Comparison of ENCODE assay signal across 8 cellular contexts in the genomic region with DNA sequence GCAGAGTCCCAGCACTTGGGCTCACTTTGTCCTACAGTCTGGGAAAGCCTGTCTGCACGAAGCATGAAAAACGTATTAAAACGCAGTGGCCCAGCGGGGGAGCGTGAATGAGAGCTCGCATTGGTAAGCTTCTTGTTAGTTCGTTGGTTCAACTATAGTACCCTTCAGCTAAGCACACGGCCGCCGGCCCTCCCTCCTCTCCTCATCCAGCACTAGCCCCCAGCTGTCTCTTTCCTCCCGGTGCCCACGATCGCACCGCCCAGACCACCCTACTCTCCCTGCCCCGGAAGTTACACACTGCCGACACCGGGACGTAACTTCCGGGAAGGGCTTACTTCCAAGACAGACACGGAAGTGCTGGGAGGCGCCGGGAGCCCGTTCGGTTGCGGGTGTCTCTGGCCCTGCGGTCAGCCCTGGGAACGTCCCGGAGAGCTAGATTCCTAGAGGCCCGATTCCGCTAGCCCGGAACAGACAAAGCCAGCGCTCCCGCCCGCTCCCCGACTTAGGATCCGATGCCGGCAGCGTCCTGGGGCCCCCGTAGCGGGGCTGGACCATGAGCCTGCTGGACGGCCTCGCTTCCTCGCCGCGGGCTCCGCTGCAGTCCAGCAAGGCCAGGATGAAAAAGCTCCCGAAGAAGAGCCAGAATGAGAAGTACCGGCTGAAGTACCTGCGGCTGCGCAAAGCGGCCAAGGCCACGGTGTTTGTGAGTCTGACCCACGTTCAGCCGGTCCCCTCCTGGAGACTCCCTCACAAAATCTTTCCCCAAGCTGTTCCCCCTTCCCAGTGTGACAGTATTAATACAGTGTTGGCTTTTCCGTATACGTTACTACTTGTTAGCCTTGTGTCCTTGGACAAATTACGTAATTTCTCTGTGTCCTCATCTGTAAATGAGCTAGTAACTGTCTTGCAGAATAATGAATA. TPM values are rescaled to one million over a fixed set of nuclear protein-coding genes. Genes with fewer than 3 reads are reported as not detected.
DNase-seq lines count a peak whose midpoint lies in the region; ATAC-seq, FAIRE-seq and TF ChIP-seq lines count a peak whose summit lies in the region.

A gene with protein sequence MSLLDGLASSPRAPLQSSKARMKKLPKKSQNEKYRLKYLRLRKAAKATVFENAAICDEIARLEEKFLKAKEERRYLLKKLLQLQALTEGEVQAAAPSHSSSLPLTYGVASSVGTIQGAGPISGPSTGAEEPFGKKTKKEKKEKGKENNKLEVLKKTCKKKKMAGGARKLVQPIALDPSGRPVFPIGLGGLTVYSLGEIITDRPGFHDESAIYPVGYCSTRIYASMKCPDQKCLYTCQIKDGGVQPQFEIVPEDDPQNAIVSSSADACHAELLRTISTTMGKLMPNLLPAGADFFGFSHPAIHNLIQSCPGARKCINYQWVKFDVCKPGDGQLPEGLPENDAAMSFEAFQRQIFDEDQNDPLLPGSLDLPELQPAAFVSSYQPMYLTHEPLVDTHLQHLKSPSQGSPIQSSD (plus strand): TSS at position 334 of the 921 bp plus-strand sequence. CDS start 220 bp downstream, at position 554.

- intact Hi-C loops in T-helper 2 cell treated with Interferon-gamma antibody and Interleukin-4, amounts not matched to agents 100 ng/mL and 5 ng/mL, for 36 hours (cut with micrococcal nuclease) = loop anchor here (1.0 to 2.0 kb wide), 5 partner anchors 51 to 328 kb away; a partner anchor contains a TSS

- H3K9me3 ChIP-seq in right atrium auricular region = no peaks in the 10 kb centered on the region

- no peak for FAIRE-seq in urothelium cell line (lab: Jason Lieb, UNC)

- peak; percentile 84 for ATAC-seq in GM18499 (IDR thresholded peaks at IDR 0.05; ENCODE audit: insufficient read depth, unreplicated experiment)
- ATAC-seq in HG02938 (IDR thresholded peaks at IDR 0.05; ENCODE audit: unreplicated experiment) = peak; percentile 96

- peaks cover 29% of the 10 kb centered on the region for H3K36me3 ChIP-seq in right atrium auricular region

- TF ChIP-seq CTCF in right atrium auricular region (IDR thresholded peaks at IDR 0.05) = no peak

- peaks cover 0 to 27% of the 10 kb centered on the region in 2 donors for H3K4me1 ChIP-seq in right atrium auricular region

- H3K4me3 ChIP-seq in right atrium auricular region = peak within 1 kb of the TSS; percentile 81 to 94

- no peaks in the 10 kb centered on the region for H3K27me3 ChIP-seq in right atrium auricular region

- H3K27ac ChIP-seq in right atrium auricular region = peak within 1 kb of the TSS; percentile 89 to 94

- peak; percentile 12 for DNase-seq in NCI-H187 treated with DMSO at 0.1 percent for 48 hours (lab: John Stamatoyannopoulos, UW)
- peak; percentile 28 to 96 (median 85) for DNase-seq in anterior cingulate cortex (lab: John Stamatoyannopoulos, UW)
- DNase-seq in right atrium auricular region (ENCODE audit: low spot score) = peak; percentile 93
- peak; percentile 80 for DNase-seq in pulmonary artery endothelial cell (ENCODE audit: low read depth, low spot score)
- peak; percentile 85 for DNase-seq in urothelium cell line (ENCODE audit: low spot score)

RNA-seq across cellular contexts. Expression of the gene that starts here (rescaled TPM):
- 36.3 and 38.7 TPM in 2 replicates for total RNA-seq in T-helper 2 cell treated with Interferon-gamma antibody and Interleukin-4, amounts not matched to agents 100 ng/mL and 5 ng/mL, for 36 hours
- total RNA-seq in right atrium auricular region (10 to 100 TPM; 20.0 to 27.6 TPM), pulmonary artery endothelial cell (16.1 and 19.4 TPM in 2 replicates)

Comparison
In these comparisons a context has a peak if more than half of its experiments do, and no peak if none do; other contexts are left out.
1. Peak in every context shown above with its lines: DNase-seq, ATAC-seq, H3K4me3 ChIP-seq and H3K27ac ChIP-seq.
2. DNase-seq: peak in every context shown above with its lines; median percentile 93 in right atrium auricular region; 85 in anterior cingulate cortex; 85 in urothelium cell line; 80 in pulmonary artery endothelial cell; 12 in NCI-H187 treated with DMSO at 0.1 percent for 48 hours.